8 cellular contexts compared by ENCODE assay signal in genomic region chr16:27238016-27238587, GRCh38. TPM values are rescaled to one million over a fixed set of nuclear protein-coding genes. Genes with fewer than 3 reads are reported as not detected.
A peak's percentile ranks its signal among the peaks of the same experiment; 100 is the strongest.
DNase-seq lines count a peak whose midpoint lies in the region; ATAC-seq and TF ChIP-seq lines count a peak whose summit lies in the region.

No MANE protein-coding gene starts in this region.

- H3K4me3 Mint-ChIP-seq in CD4-positive, alpha-beta T cell = peak overlapping the region; percentile 85

- H2AFZ ChIP-seq in PC-3 (ENCODE audit: low read length) = no peak overlapping the region

- H4K20me1 ChIP-seq in PC-3 (ENCODE audit: low read length) = no peaks in the 10 kb centered on the region

- peak overlapping the region; percentile 95 for H3K27ac Mint-ChIP-seq in CD4-positive, alpha-beta T cell

- no peak for ATAC-seq in CD4-positive, alpha-beta T cell (ENCODE audit: poor library complexity)
- peak; percentile 15 for ATAC-seq in GM21723 (IDR thresholded peaks at IDR 0.05; ENCODE audit: unreplicated experiment)
- no peak for ATAC-seq in PC-3

- peaks cover 5% of the 10 kb centered on the region; the same call in 1 of the 2 replicates for H3K79me2 ChIP-seq in PC-3 (ENCODE audit: low read length)

- H3K4me3 ChIP-seq in duodenal mucosa (ENCODE audit: low read depth in 1 of 2, low read length in 2 of 2) = peak overlapping the region in 1 of 2 donors; percentile 19
- no peak overlapping the region for H3K4me3 ChIP-seq in sigmoid colon
- H3K4me3 ChIP-seq in PC-3 (ENCODE audit: low read length) = no peak overlapping the region

- H3K36me3 Mint-ChIP-seq in CD4-positive, alpha-beta T cell (ENCODE audit: low read depth) = peaks cover 6% of the 10 kb centered on the region

- peak overlapping the region; percentile 95 for H3K27ac ChIP-seq in CD4-positive, alpha-beta T cell (ENCODE audit: low read depth, low read length)
- peak overlapping the region; percentile 34 for H3K27ac ChIP-seq in RWPE1
- peak overlapping the region; percentile 65 for H3K27ac ChIP-seq in duodenal mucosa (ENCODE audit: low read depth, low read length)
- H3K27ac ChIP-seq in sigmoid colon = peak overlapping the region; percentile 25 to 61 (median 54)
- H3K27ac ChIP-seq in PC-3 (ENCODE audit: low read length) = no peak overlapping the region

- no peak for TF ChIP-seq EP300 in sigmoid colon (IDR thresholded peaks at IDR 0.05)

- no peaks in the 10 kb centered on the region for H3K27me3 ChIP-seq in CD4-positive, alpha-beta T cell (ENCODE audit: control insufficient read depth, insufficient read depth, low read length)
- H3K27me3 ChIP-seq in duodenal mucosa (ENCODE audit: control insufficient read depth in 1 of 2, insufficient read depth in 2 of 2, low read length in 2 of 2) = no peaks in the 10 kb centered on the region
- no peaks in the 10 kb centered on the region for H3K27me3 ChIP-seq in sigmoid colon
- H3K27me3 ChIP-seq in PC-3 (ENCODE audit: low read length) = no peaks in the 10 kb centered on the region

- TF ChIP-seq POLR2A in sigmoid colon (IDR thresholded peaks at IDR 0.05) = no peak

- CTCF ChIA-PET in CD4-positive, alpha-beta T cell (lab: Charles Lee) = interaction anchor here (0.6 to 4.5 kb wide), 6 partner anchors 11 to 130 kb away, joined by 3 to 28 read pairs (median 4); no protein-coding TSS in a partner anchor
- CTCF ChIA-PET in RWPE1 (lab: Yijun Ruan, JAX) (interaction anchor here (0.6 to 1.5 kb wide), 3 partner anchors 16 to 130 kb away, joined by 3 to 6 read pairs (median 3); no protein-coding TSS in a partner anchor), PC-3 (lab: Charles Lee) (no interaction called here)

- intact Hi-C loops in CD4-positive, alpha-beta T cell (cut with DNase I, micrococcal nuclease) = loop anchor here in 1 of 2 experiments (5.0 kb wide), 1 partner anchor 209 kb away; no protein-coding TSS in a partner anchor
- intact Hi-C loops in sigmoid colon (cut with DNase I) = no loop called here
- intact Hi-C loops in PC-3 (cut with micrococcal nuclease) = loop anchor here (5.0 kb wide), 1 partner anchor 74 kb away; the partner anchor contains the start of gene IL4R

- H3K27me3 Mint-ChIP-seq in CD4-positive, alpha-beta T cell = no peaks in the 10 kb centered on the region

- DNase-seq in CD4-positive, alpha-beta T cell = peak in 4 of 10 experiments; percentile 16 to 40 (median 28)
- DNase-seq in RWPE1 (ENCODE audit: low spot score) (no peak), sigmoid colon (peak; percentile 69), PC-3 (no peak), NCI-H146 treated with DMSO at 0.1 percent for 48 hours (lab: John Stamatoyannopoulos, UW; ENCODE audit: unreplicated experiment) (no peak), SHP77 treated with DMSO at 0.1 percent for 48 hours (lab: John Stamatoyannopoulos, UW) (no peak)

- H3K9me2 ChIP-seq in PC-3 (replicated peaks; ENCODE audit: low read length) = no peaks in the 10 kb centered on the region

- peaks cover 48 to 57% of the 10 kb centered on the region in 2 donors for H3K4me1 ChIP-seq in duodenal mucosa (ENCODE audit: control insufficient read depth in 1 of 2, insufficient read depth in 2 of 2, low read length in 2 of 2)
- peaks cover 0 to 54% (median 44%) of the 10 kb centered on the region in 4 donors for H3K4me1 ChIP-seq in sigmoid colon
- H3K4me1 ChIP-seq in PC-3 (ENCODE audit: insufficient read depth, low read length) = peaks cover 26% of the 10 kb centered on the region

- no peaks in the 10 kb centered on the region for H3K9me3 Mint-ChIP-seq in CD4-positive, alpha-beta T cell

- H3K9me3 ChIP-seq in CD4-positive, alpha-beta T cell (ENCODE audit: control insufficient read depth, low read length) = no peaks in the 10 kb centered on the region
- no peaks in the 10 kb centered on the region for H3K9me3 ChIP-seq in duodenal mucosa (ENCODE audit: control insufficient read depth in 1 of 2, low read length in 2 of 2)
- H3K9me3 ChIP-seq in sigmoid colon = no peaks in the 10 kb centered on the region
- no peaks in the 10 kb centered on the region for H3K9me3 ChIP-seq in PC-3 (ENCODE audit: low read length)

- H3K9ac ChIP-seq in duodenal mucosa (ENCODE audit: low read depth in 1 of 2, low read length in 2 of 2) (peak overlapping the region; percentile 4 to 33), PC-3 (ENCODE audit: low read length) (no peak overlapping the region)

- H3K36me3 ChIP-seq in duodenal mucosa (ENCODE audit: control insufficient read depth in 1 of 2, insufficient read depth in 2 of 2, low read length in 2 of 2) = peaks cover 0 to 6% of the 10 kb centered on the region in 2 donors
- H3K36me3 ChIP-seq in sigmoid colon = peaks cover 0 to 12% (median 0%) of the 10 kb centered on the region in 4 donors
- no peaks in the 10 kb centered on the region for H3K36me3 ChIP-seq in PC-3 (ENCODE audit: low read depth, low read length)

- POLR2A ChIA-PET in CD4-positive, alpha-beta T cell (lab: Charles Lee) = interaction anchor here (0.9 to 11.7 kb wide), 11 partner anchors 11 to 167 kb away, joined by 3 to 145 read pairs (median 5); partner anchors contain the start of gene IL21R
- POLR2A ChIA-PET in RWPE1 (lab: Yijun Ruan, JAX; ENCODE audit: low non-redundant PET) = no interaction called here
- POLR2A ChIA-PET in PC-3 (lab: Charles Lee; ENCODE audit: unreplicated experiment) = no interaction called here

- no peak for TF ChIP-seq CTCF in CD4-positive, alpha-beta T cell (IDR thresholded peaks at IDR 0.05)
- no peak for TF ChIP-seq CTCF in RWPE1 (conservative IDR thresholded peaks at IDR 0.05; ENCODE audit: low read depth)
- no peak for TF ChIP-seq CTCF in sigmoid colon (IDR thresholded peaks at IDR 0.05)
- TF ChIP-seq CTCF in PC-3 (conservative IDR thresholded peaks at IDR 0.05; ENCODE audit: low read depth, low read length) = no peak

- no TSS peak for BruUV-seq in PC-3 (replicated peaks; lab: Mats Ljungman, UMichigan)

- no peak overlapping the region for H3K4me2 ChIP-seq in PC-3 (ENCODE audit: low read length)

- no peaks in the 10 kb centered on the region for H3F3A ChIP-seq in PC-3 (ENCODE audit: low read length, unreplicated experiment)

- 52 to 56% methylated on average over 16 of the region's 16 CpGs for WGBS in sigmoid colon, 2 donors

- peaks cover 84% of the 10 kb centered on the region for H3K4me1 Mint-ChIP-seq in CD4-positive, alpha-beta T cell (ENCODE audit: low read depth)

RNA-seq across cellular contexts. Expression of gene NSMCE1, which starts 30.5 kb away (rescaled TPM):
- 10 to 100 TPM; 31.9 to 33.9 TPM for total RNA-seq in CD4-positive, alpha-beta T cell
- total RNA-seq in sigmoid colon = 10 to 100 TPM; 32.5 to 51.0 (median 45.1) TPM
- polyA plus RNA-seq in sigmoid colon = 10 to 100 TPM; 54.7 to 65.2 (median 64.2) TPM
- 25.9 and 32.5 TPM in 2 replicates for total RNA-seq in PC-3 (2014; rRNA removed)

RNA-seq across cellular contexts. Expression of gene KDM8, which starts 34.8 kb away (rescaled TPM):
- 10 to 100 TPM; 15.1 to 17.3 TPM for total RNA-seq in CD4-positive, alpha-beta T cell
- total RNA-seq in sigmoid colon = 1 to 10 TPM; 2.5 to 6.8 (median 3.7) TPM
- 1 to 10 TPM; 5.1 to 5.4 (median 5.4) TPM for polyA plus RNA-seq in sigmoid colon
- total RNA-seq in PC-3 (2014; rRNA removed) = 5.0 and 7.8 TPM in 2 replicates
